18 cellular contexts compared by ENCODE assay signal in the genomic region with DNA sequence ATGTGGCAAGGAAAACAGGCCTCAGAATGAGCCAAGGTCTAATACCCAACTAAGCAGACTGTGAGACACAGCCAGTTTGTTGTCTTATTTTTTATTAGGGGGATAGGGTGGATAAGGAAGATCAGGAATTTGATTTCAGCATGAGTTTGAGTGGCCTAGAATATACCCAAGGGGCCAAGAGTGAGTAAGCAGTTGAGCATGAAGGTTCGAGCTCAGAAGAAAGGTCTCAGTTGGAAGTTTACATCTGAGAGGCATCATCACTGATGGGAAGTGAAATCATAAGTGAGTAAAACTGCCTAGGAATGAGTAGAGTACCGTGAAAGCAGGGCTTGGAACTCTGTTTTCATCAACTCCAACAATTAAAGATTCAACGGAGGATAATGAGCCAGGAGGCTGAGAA. TPM values are rescaled to one million over a fixed set of nuclear protein-coding genes. Genes with fewer than 3 reads are reported as not detected.
A peak's percentile ranks its signal among the peaks of the same experiment; 100 is the strongest.
DNase-seq lines count a peak whose midpoint lies in the region; ATAC-seq lines count a peak whose summit lies in the region.
"Had no signal": no experiment of that assay in that cellular context is flagged by ENCODE, and none has a peak within 500 bp of the region (broad histone marks: within the 10 kb centered on the region; RNA-seq: fewer than 3 reads in every experiment).

No MANE protein-coding gene starts in this region.

- peaks cover 17% of the 10 kb centered on the region for H3F3A ChIP-seq in GM23248 (ENCODE audit: insufficient read depth)

- H3K9ac ChIP-seq in GM23248 = 0 out of 2 replicates have a peak overlapping the region, but pooled peaks have one; percentile 10

- no peaks in the 10 kb centered on the region for H3K27me3 Mint-ChIP-seq in activated T-helper 2 cell treated with anti-CD3 and anti-CD28 coated beads, Interferon-gamma antibody, Interleukin-2, Interleukin-4, amounts not matched to agents 10 μg/mL and 5 μg/mL and 100 μg/mL, durations not matched to agents 14 hours and 24 hours and 36 hours (ENCODE audit: low read depth)
- H3K27me3 Mint-ChIP-seq: CD4-positive, alpha-beta T cell had no signal

- no peak overlapping the region for H3K4me3 Mint-ChIP-seq in activated T-helper 2 cell treated with anti-CD3 and anti-CD28 coated beads, Interferon-gamma antibody, Interleukin-2, Interleukin-4, amounts not matched to agents 10 μg/mL and 5 μg/mL and 100 μg/mL, durations not matched to agents 14 hours and 24 hours and 36 hours (ENCODE audit: low read depth)
- H3K4me3 Mint-ChIP-seq: CD4-positive, alpha-beta T cell had no signal

- ATAC-seq in HG02870 (IDR thresholded peaks at IDR 0.05; ENCODE audit: unreplicated experiment) = no peak
- ATAC-seq in GM21619 (IDR thresholded peaks at IDR 0.05; ENCODE audit: unreplicated experiment) = no peak
- ATAC-seq: HCT116 had no signal

- H3K27ac Mint-ChIP-seq in activated T-helper 2 cell treated with anti-CD3 and anti-CD28 coated beads, Interferon-gamma antibody, Interleukin-2, Interleukin-4, amounts not matched to agents 10 μg/mL and 5 μg/mL and 100 μg/mL, durations not matched to agents 14 hours and 24 hours and 36 hours = peak overlapping the region; percentile 8
- H3K27ac Mint-ChIP-seq: CD4-positive, alpha-beta T cell had no signal

- peaks cover 8% of the 10 kb centered on the region; the same call in 1 of the 2 replicates for H3K4me1 ChIP-seq in GM23248 (ENCODE audit: insufficient read depth)
- H3K4me1 ChIP-seq: BE2C had no signal

- no peak overlapping the region for H2AFZ ChIP-seq in GM23248

- no peaks in the 10 kb centered on the region for H3K27me3 ChIP-seq in GM23248 (replicated peaks; ENCODE audit: insufficient read depth)
- H3K27me3 ChIP-seq: BE2C had no signal

- peak overlapping the region; percentile 5 for H3K4me2 ChIP-seq in GM23248 (ENCODE audit: unreplicated experiment)

- peaks cover 26% of the 10 kb centered on the region for H3K79me2 ChIP-seq in GM23248 (ENCODE audit: insufficient read depth)

- no peaks in the 10 kb centered on the region for H3K9me2 ChIP-seq in GM23248 (ENCODE audit: insufficient read depth)

- no peak overlapping the region for H3K4me3 ChIP-seq in GM23248
- H3K4me3 ChIP-seq: SK-N-MC had no signal

- peaks cover 9% of the 10 kb centered on the region for H3K4me1 Mint-ChIP-seq in activated T-helper 2 cell treated with anti-CD3 and anti-CD28 coated beads, Interferon-gamma antibody, Interleukin-2, Interleukin-4, amounts not matched to agents 10 μg/mL and 5 μg/mL and 100 μg/mL, durations not matched to agents 14 hours and 24 hours and 36 hours (ENCODE audit: low read depth)

- in situ Hi-C loops in GM23248 (cut with MboI) = no loop called here

- no peaks in the 10 kb centered on the region for H3K9me3 Mint-ChIP-seq in activated T-helper 2 cell treated with anti-CD3 and anti-CD28 coated beads, Interferon-gamma antibody, Interleukin-2, Interleukin-4, amounts not matched to agents 10 μg/mL and 5 μg/mL and 100 μg/mL, durations not matched to agents 14 hours and 24 hours and 36 hours
- H3K9me3 Mint-ChIP-seq: CD4-positive, alpha-beta T cell had no signal

- H4K20me1 ChIP-seq in GM23248 (ENCODE audit: insufficient read depth) = no peaks in the 10 kb centered on the region

- peaks cover 70% of the 10 kb centered on the region for H3K36me3 Mint-ChIP-seq in activated T-helper 2 cell treated with anti-CD3 and anti-CD28 coated beads, Interferon-gamma antibody, Interleukin-2, Interleukin-4, amounts not matched to agents 10 μg/mL and 5 μg/mL and 100 μg/mL, durations not matched to agents 14 hours and 24 hours and 36 hours (ENCODE audit: low read depth)

- peaks cover 53% of the 10 kb centered on the region for H3K36me3 ChIP-seq in GM23248 (ENCODE audit: low read depth)

- peak overlapping the region; percentile 30 for H3K27ac ChIP-seq in GM23248
- H3K27ac ChIP-seq: HL-60, SK-N-MC had no signal

- WGBS in GM23248 (ENCODE audit: low coverage in 1 of 2, low lambda C conversion rate in 2 of 2, missing lambda C conversion rate in 2 of 2), 2 experiments = 50 to 53% methylated on average over 3 of the region's 3 CpGs

- intact Hi-C loops in activated T-helper 2 cell treated with anti-CD3 and anti-CD28 coated beads, Interferon-gamma antibody, Interleukin-2, Interleukin-4, amounts not matched to agents 10 μg/mL and 5 μg/mL and 100 μg/mL, durations not matched to agents 14 hours and 24 hours and 36 hours (cut with micrococcal nuclease) = no loop called here

- DNase-seq in EH (ENCODE audit: low read depth) (peak; percentile 63), GM23248 (peak; percentile 46), hepatic stellate cell (ENCODE audit: low spot score) (peak; percentile 18), NK-92 (lab: John Stamatoyannopoulos, UW; ENCODE audit: unreplicated experiment) (no peak)
- no peak for DNase-seq in activated T-helper 2 cell treated with anti-CD3 and anti-CD28 coated beads, Interferon-gamma antibody, Interleukin-2, Interleukin-4, amounts not matched to agents 10 μg/mL and 5 μg/mL and 100 μg/mL, durations not matched to agents 14 hours and 24 hours and 36 hours (ENCODE audit: low spot score)
- DNase-seq: BE2C; CD4-positive, alpha-beta T cell; DMS53; NCI-H146; NCI-H2081 treated with DMSO at 0.1 percent for 48 hours; NCI-H226; NCI-H524 treated with DMSO at 0.1 percent for 48 hours; Right ventricle myocardium superior had no signal

- H3K9me3 ChIP-seq in GM23248 (ENCODE audit: low read depth) = no peaks in the 10 kb centered on the region
- H3K9me3 ChIP-seq: BE2C had no signal

RNA-seq across cellular contexts. Expression of a gene that starts 12.6 kb away (rescaled TPM):
- total RNA-seq in GM23248 (2014; rRNA removed; shearing (Covaris generic)) = 34.7 and 37.2 TPM in 2 replicates
- 43.1 and 43.3 TPM in 2 replicates for polyA plus RNA-seq in GM23248 (2016; fragmentation: Nextera tagmentation; extraction: Ambion mirVana)
- total RNA-seq in activated T-helper 2 cell treated with anti-CD3 and anti-CD28 coated beads, Interferon-gamma antibody, Interleukin-2, Interleukin-4, amounts not matched to agents 10 μg/mL and 5 μg/mL and 100 μg/mL, durations not matched to agents 14 hours and 24 hours and 36 hours = 61.8 and 67.9 TPM in 2 replicates

RNA-seq across cellular contexts. Expression of a gene that starts 36.9 kb away (rescaled TPM):
- 18.3 and 23.7 TPM in 2 replicates for total RNA-seq in GM23248 (2014; rRNA removed; shearing (Covaris generic))
- 45.5 and 47.1 TPM in 2 replicates for polyA plus RNA-seq in GM23248 (2016; fragmentation: Nextera tagmentation; extraction: Ambion mirVana)
- 79.7 and 80.2 TPM in 2 replicates for total RNA-seq in activated T-helper 2 cell treated with anti-CD3 and anti-CD28 coated beads, Interferon-gamma antibody, Interleukin-2, Interleukin-4, amounts not matched to agents 10 μg/mL and 5 μg/mL and 100 μg/mL, durations not matched to agents 14 hours and 24 hours and 36 hours

RNA-seq across cellular contexts. Expression of a gene that starts 46.8 kb away (rescaled TPM):
- total RNA-seq in GM23248 (2014; rRNA removed; shearing (Covaris generic)) = 16.7 and 28.2 TPM in 2 replicates
- 15.1 and 17.1 TPM in 2 replicates for polyA plus RNA-seq in GM23248 (2016; fragmentation: Nextera tagmentation; extraction: Ambion mirVana)
- 167 and 170 TPM in 2 replicates for total RNA-seq in activated T-helper 2 cell treated with anti-CD3 and anti-CD28 coated beads, Interferon-gamma antibody, Interleukin-2, Interleukin-4, amounts not matched to agents 10 μg/mL and 5 μg/mL and 100 μg/mL, durations not matched to agents 14 hours and 24 hours and 36 hours

Comparison
In these comparisons a context has a peak if more than half of its experiments do, and no peak if none do; other contexts are left out.
1. DNase-seq: peak in EH (single experiment), GM23248 (single experiment) and hepatic stellate cell (single experiment); none in activated T-helper 2 cell treated with anti-CD3 and anti-CD28 coated beads, Interferon-gamma antibody, Interleukin-2, Interleukin-4, amounts not matched to agents 10 μg/mL and 5 μg/mL and 100 μg/mL, durations not matched to agents 14 hours and 24 hours and 36 hours (single experiment) and NK-92 (single experiment).